ENCODE assay signal across 1 cellular context in the genomic region with DNA sequence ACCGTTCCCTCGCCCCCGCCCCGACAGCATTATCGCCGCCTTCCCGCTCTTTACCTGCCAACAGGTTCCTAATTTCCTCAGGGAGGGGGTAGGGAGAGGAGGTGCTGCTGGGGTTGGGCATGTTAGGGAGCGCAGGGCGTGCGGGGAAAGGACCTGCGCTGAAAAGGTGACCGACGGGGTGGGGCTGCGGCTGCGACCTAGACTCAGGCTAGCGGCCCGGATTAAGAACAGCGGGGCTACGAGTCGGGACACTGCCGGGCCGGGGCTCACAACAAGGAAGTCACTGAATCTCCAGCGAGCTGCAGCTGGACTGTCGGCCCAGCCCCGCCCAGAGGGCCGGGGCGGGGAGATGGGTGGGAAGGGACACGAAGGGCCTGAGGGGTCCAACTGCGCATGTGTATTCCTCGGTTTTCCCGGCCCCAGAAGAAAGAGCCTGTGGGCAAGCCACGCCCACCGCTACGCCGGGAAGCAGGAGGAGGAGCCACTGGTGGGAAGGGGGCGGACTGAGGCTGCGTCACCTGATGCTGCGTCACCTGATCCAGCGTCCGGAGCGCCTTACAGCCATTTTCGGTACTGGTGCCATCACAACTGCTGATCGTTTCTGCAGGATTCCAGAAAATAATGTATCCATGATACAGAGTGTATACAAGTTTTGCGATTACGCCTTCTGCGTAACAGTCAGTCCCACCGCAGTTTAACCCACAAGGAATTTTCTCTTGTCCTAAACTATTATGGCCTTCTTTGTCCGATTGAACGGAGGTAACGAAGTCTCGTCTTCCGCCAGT.
A peak's percentile ranks its signal among the peaks of the same experiment; 100 is the strongest.
TF ChIP-seq lines count a peak whose summit lies in the region.

Gene SKAP2 (minus strand): TSS at position 282 of the 785 bp plus-strand sequence. CDS start 161 bp downstream, at position 121.

TF ChIP-seq in HepG2, 621 proteins besides CTCF, POLR2A, EP300 and RAD21 (continued from another document and continues in another):
- TF ChIP-seq ZBTB4 (CRISPR knock-in tag; IDR thresholded peaks at IDR 0.05; ENCODE audit: borderline replicate concordance): 0 out of 2 replicates have a peak, but pooled peaks have one; percentile 33
- 0 out of 2 replicates have a peak, but pooled peaks have one; percentile 39 for TF ChIP-seq ZNF557 (CRISPR knock-in tag; IDR thresholded peaks at IDR 0.05)
- TF ChIP-seq NONO (IDR thresholded peaks at IDR 0.05): no peak
- peak; percentile 51 for TF ChIP-seq NONO (CRISPR knock-in tag; conservative IDR thresholded peaks at IDR 0.05)
- TF ChIP-seq ZNF383 (CRISPR knock-in tag; IDR thresholded peaks at IDR 0.05; ENCODE audit: borderline replicate concordance): 0 out of 2 replicates have a peak, but pooled peaks have one; percentile 72
- TF ChIP-seq NFE2 (CRISPR knock-in tag; IDR thresholded peaks at IDR 0.05): no peak
- TF ChIP-seq MEIS2 (CRISPR knock-in tag; IDR thresholded peaks at IDR 0.05): 0 out of 2 replicates have a peak, but pooled peaks have one; percentile 8
- TF ChIP-seq, protein P1, sequence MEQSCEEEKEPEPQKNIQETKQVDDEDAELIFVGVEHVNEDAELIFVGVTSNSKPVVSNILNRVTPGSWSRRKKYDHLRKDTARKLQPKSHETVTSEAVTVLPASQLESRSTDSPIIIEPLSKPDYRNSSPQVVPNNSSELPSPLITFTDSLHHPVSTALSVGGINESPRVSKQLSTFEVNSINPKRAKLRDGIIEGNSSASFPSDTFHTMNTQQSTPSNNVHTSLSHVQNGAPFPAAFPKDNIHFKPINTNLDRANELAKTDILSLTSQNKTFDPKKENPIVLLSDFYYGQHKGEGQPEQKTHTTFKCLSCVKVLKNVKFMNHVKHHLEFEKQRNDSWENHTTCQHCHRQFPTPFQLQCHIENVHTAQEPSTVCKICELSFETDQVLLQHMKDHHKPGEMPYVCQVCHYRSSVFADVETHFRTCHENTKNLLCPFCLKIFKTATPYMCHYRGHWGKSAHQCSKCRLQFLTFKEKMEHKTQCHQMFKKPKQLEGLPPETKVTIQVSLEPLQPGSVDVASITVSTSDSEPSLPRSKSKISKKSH (CRISPR knock-in tag; IDR thresholded peaks at IDR 0.05; ENCODE audit: borderline replicate concordance): no peak; the same call in 1 of the 2 replicates
- TF ChIP-seq ZFY (CRISPR knock-in tag; IDR thresholded peaks at IDR 0.05): peak; percentile 73
- no peak for TF ChIP-seq ZNF703 (CRISPR knock-in tag; IDR thresholded peaks at IDR 0.05; ENCODE audit: borderline replicate concordance)
- TF ChIP-seq THAP7 (CRISPR knock-in tag; IDR thresholded peaks at IDR 0.05): no peak
- TF ChIP-seq NFIB (CRISPR knock-in tag; IDR thresholded peaks at IDR 0.05; ENCODE audit: borderline replicate concordance): no peak
- peak; percentile 84 for TF ChIP-seq ZNF772 (CRISPR knock-in tag; IDR thresholded peaks at IDR 0.05)
- peak; percentile 36; the same call in 1 of the 2 replicates for TF ChIP-seq ZNF709 (CRISPR knock-in tag; IDR thresholded peaks at IDR 0.05)
- no peak; the same call in 1 of the 2 replicates for TF ChIP-seq ZNF605 (CRISPR knock-in tag; IDR thresholded peaks at IDR 0.05)
- peak; percentile 82 for TF ChIP-seq ZNF350 (CRISPR knock-in tag; IDR thresholded peaks at IDR 0.05; ENCODE audit: borderline replicate concordance, low read depth)
- peak; percentile 79; the same call in 1 of the 2 replicates for TF ChIP-seq MLXIP (CRISPR knock-in tag; IDR thresholded peaks at IDR 0.05; ENCODE audit: borderline replicate concordance)
- TF ChIP-seq PHF8 (CRISPR knock-in tag; IDR thresholded peaks at IDR 0.05): peak; percentile 80
- TF ChIP-seq TIGD3 (CRISPR knock-in tag; IDR thresholded peaks at IDR 0.05; ENCODE audit: borderline replicate concordance): no peak
- TF ChIP-seq MTA3 (CRISPR knock-in tag; IDR thresholded peaks at IDR 0.05): no peak
- TF ChIP-seq TCF7L2 (IDR thresholded peaks at IDR 0.05; ENCODE audit: low read depth, low read length): no peak
- no peak for TF ChIP-seq NR3C1 (CRISPR knock-in tag; IDR thresholded peaks at IDR 0.05)
- no peak for TF ChIP-seq SRY (CRISPR knock-in tag; IDR thresholded peaks at IDR 0.05)
- TF ChIP-seq ZNF230 (CRISPR knock-in tag; IDR thresholded peaks at IDR 0.05): peak; percentile 67; the same call in 1 of the 2 replicates
- TF ChIP-seq, protein P2, sequence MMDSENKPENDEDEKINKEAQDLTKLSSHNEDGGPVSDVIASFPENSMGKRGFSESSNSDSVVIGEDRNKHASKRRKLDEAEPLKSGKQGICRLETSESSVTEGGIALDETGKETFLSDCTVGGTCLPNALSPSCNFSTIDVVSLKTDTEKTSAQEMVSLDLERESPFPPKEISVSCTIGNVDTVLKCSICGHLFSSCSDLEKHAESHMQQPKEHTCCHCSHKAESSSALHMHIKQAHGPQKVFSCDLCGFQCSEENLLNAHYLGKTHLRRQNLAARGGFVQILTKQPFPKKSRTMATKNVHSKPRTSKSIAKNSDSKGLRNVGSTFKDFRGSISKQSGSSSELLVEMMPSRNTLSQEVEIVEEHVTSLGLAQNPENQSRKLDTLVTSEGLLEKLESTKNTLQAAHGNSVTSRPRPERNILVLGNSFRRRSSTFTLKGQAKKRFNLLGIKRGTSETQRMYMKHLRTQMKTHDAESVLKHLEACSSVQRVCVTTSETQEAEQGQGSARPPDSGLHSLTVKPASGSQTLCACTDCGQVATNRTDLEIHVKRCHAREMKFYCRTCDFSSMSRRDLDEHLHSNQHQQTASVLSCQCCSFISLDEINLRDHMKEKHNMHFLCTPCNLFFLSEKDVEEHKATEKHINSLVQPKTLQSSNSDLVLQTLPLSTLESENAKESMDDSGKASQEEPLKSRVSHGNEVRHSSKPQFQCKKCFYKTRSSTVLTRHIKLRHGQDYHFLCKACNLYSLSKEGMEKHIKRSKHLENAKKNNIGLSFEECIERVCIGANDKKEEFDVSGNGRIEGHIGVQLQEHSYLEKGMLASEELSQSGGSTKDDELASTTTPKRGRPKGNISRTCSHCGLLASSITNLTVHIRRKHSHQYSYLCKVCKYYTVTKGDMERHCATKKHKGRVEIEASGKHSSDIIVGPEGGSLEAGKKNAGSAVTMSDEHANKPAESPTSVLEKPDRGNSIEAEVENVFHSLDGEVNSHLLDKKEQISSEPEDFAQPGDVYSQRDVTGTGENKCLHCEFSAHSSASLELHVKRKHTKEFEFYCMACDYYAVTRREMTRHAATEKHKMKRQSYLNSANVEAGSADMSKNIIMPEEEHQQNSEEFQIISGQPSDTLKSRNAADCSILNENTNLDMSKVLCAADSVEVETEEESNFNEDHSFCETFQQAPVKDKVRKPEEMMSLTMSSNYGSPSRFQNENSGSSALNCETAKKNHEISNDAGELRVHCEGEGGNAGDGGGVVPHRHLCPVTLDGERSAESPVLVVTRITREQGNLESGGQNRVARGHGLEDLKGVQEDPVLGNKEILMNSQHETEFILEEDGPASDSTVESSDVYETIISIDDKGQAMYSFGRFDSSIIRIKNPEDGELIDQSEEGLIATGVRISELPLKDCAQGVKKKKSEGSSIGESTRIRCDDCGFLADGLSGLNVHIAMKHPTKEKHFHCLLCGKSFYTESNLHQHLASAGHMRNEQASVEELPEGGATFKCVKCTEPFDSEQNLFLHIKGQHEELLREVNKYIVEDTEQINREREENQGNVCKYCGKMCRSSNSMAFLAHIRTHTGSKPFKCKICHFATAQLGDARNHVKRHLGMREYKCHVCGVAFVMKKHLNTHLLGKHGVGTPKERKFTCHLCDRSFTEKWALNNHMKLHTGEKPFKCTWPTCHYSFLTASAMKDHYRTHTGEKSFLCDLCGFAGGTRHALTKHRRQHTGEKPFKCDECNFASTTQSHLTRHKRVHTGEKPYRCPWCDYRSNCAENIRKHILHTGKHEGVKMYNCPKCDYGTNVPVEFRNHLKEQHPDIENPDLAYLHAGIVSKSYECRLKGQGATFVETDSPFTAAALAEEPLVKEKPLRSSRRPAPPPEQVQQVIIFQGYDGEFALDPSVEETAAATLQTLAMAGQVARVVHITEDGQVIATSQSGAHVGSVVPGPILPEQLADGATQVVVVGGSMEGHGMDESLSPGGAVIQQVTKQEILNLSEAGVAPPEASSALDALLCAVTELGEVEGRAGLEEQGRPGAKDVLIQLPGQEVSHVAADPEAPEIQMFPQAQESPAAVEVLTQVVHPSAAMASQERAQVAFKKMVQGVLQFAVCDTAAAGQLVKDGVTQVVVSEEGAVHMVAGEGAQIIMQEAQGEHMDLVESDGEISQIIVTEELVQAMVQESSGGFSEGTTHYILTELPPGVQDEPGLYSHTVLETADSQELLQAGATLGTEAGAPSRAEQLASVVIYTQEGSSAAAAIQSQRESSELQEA (CRISPR knock-in tag; IDR thresholded peaks at IDR 0.05; ENCODE audit: not compliant biosample characterization): peak; percentile 27
- peak; percentile 95 for TF ChIP-seq POLR2G (IDR thresholded peaks at IDR 0.05; ENCODE audit: low read depth, low read length)
- no peak for TF ChIP-seq ZNF567 (CRISPR knock-in tag; IDR thresholded peaks at IDR 0.05; ENCODE audit: borderline replicate concordance)
- no peak for TF ChIP-seq ZNF30 (CRISPR knock-in tag; IDR thresholded peaks at IDR 0.05)
- TF ChIP-seq SRF (IDR thresholded peaks at IDR 0.05; ENCODE audit: low read depth, low read length): peak; percentile 66
